16 cellular contexts compared by ENCODE assay signal in the genomic region with DNA sequence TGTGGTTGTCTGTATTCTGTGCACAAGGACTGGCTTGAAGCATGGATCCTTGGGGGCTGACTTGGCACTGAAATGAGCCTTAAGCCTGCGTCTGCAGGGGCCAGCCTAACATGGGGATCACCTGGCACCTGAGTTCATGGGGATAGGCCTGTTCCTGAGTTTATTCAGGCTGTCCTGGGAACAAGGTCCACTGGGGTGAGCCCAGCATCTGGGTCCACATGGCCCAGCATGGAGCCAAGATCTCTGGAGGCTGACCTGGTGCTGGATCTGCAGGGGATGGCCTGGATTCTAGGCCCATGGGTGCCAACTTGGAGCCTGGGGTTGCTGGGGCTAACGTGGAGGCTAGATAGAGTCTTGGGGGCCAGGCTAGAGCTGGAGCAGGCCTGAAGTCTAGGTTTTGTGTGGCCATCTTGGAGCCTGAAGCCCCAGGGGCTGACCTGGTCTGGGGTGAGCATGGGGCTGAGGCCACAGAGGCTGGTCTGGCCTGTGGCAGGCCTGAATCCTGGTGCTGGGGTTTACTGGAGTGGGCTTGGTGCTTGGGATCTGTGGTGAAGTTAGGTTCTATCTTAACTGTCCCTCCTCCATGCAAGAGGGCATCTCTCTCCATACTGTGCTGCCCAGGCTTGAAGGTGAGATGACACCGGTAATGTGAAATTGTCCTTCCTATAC. TPM values are rescaled to one million over a fixed set of nuclear protein-coding genes. Genes with fewer than 3 reads are reported as not detected.
DNase-seq lines count a peak whose midpoint lies in the region; ATAC-seq, FAIRE-seq and TF ChIP-seq lines count a peak whose summit lies in the region.
"Had no signal": no experiment of that assay in that cellular context is flagged by ENCODE, and none has a peak within 500 bp of the region (broad histone marks: within the 10 kb centered on the region; RNA-seq: fewer than 3 reads in every experiment).

No MANE protein-coding gene starts in this region.

- H3K23me2 ChIP-seq in H1 (ENCODE audit: low read depth, low read length), result no peaks in the 10 kb centered on the region

- TF ChIP-seq RAD21 in H1 (IDR thresholded peaks at IDR 0.05 in 1 of 2, conservative IDR thresholded peaks at IDR 0.05 in 1 of 2; ENCODE audit: low read depth in 2 of 2, low read length in 2 of 2) (no peak), HepG2 (CRISPR knock-in tag; IDR thresholded peaks at IDR 0.05) (no peak)

- H3K4me1 ChIP-seq in GM23338 (ENCODE audit: insufficient read depth) (0 out of 2 replicates have a peak, but pooled peaks cover 14% of the 10 kb centered on the region), H1 (replicated peaks in 1 of 4; ENCODE audit: control insufficient read depth in 3 of 4, insufficient read depth in 4 of 4, low read length in 3 of 4) (peaks cover 0 to 8% (median 0%) of the 10 kb centered on the region in 4 experiments; a peak in 2 of 7 replicates), HepG2 (ENCODE audit: insufficient read depth, low read length) (peaks cover 25% of the 10 kb centered on the region), upper lobe of right lung (no peaks in the 10 kb centered on the region), right atrium auricular region (no peaks in the 10 kb centered on the region)
- H3K4me1 ChIP-seq: BLaER1 treated with 17β-estradiol and CSF1 and Interleukin-3, amounts not matched to agents 10 nM and 100 nM had no signal

- no peaks in the 10 kb centered on the region for H3K27me3 ChIP-seq in GM23338 (ENCODE audit: insufficient read depth)
- no peaks in the 10 kb centered on the region for H3K27me3 ChIP-seq in H1 (replicated peaks in 1 of 4; ENCODE audit: control insufficient read depth in 3 of 4, extremely low read depth in 1 of 4, insufficient read depth in 3 of 4, low read length in 3 of 4)
- peaks cover 0 to 1% of the 10 kb centered on the region in 2 experiments; a peak in 1 of 5 replicates for H3K27me3 ChIP-seq in HepG2 (ENCODE audit: control insufficient read depth in 1 of 2, insufficient read depth in 2 of 2, low read length in 2 of 2)
- H3K27me3 ChIP-seq in upper lobe of right lung, result no peaks in the 10 kb centered on the region
- H3K27me3 ChIP-seq in right atrium auricular region, result no peaks in the 10 kb centered on the region
- H3K27me3 ChIP-seq: BLaER1 treated with 17β-estradiol and CSF1 and Interleukin-3, amounts not matched to agents 10 nM and 100 nM had no signal

- H2BK5ac ChIP-seq in H1 (ENCODE audit: low read depth, low read length), result peak overlapping the region; percentile 95; the same call in 1 of the 2 replicates

- H3K36me3 Mint-ChIP-seq in GM23338 (ENCODE audit: low read depth), result peaks cover 46% of the 10 kb centered on the region

- peak overlapping the region; percentile 92 for H3K4ac ChIP-seq in H1 (replicated peaks; ENCODE audit: insufficient read length, low read depth, low read length)

- no peaks in the 10 kb centered on the region for H3K79me2 ChIP-seq in GM23338 (replicated peaks; ENCODE audit: insufficient read depth)
- no peaks in the 10 kb centered on the region for H3K79me2 ChIP-seq in H1 (ENCODE audit: control insufficient read depth in 1 of 2, insufficient read depth in 2 of 2, low read length in 2 of 2)
- H3K79me2 ChIP-seq in HepG2 (ENCODE audit: insufficient read depth, low read length), result no peaks in the 10 kb centered on the region

- peak overlapping the region; percentile 96 for H4K91ac ChIP-seq in H1 (replicated peaks; ENCODE audit: insufficient read length, low read length)

- no peak overlapping the region for H3K56ac ChIP-seq in H1 (replicated peaks; ENCODE audit: insufficient read length, low read depth, low read length)

- H2AFZ ChIP-seq in GM23338, result no peak overlapping the region
- no peak overlapping the region for H2AFZ ChIP-seq in H1 (ENCODE audit: low read length)
- H2AFZ ChIP-seq in HepG2 (ENCODE audit: low read length), result no peak overlapping the region

- H3K4me2 ChIP-seq in GM23338, result peak overlapping the region; percentile 48; the same call in 1 of the 2 replicates
- no peak overlapping the region; a peak in 1 of 4 replicates for H3K4me2 ChIP-seq in H1 (ENCODE audit: insufficient read depth in 1 of 2, low read depth in 2 of 2, low read length in 2 of 2)
- peak overlapping the region; percentile 44 for H3K4me2 ChIP-seq in HepG2 (ENCODE audit: low read depth, low read length)
- H3K4me2 ChIP-seq: BLaER1 treated with 17β-estradiol and CSF1 and Interleukin-3, amounts not matched to agents 10 nM and 100 nM had no signal

- TF ChIP-seq POLR2A in H1 (IDR thresholded peaks at IDR 0.05; ENCODE audit: control extremely low read depth in 1 of 2, low read depth in 2 of 2, low read length in 2 of 2) (no peak), HepG2 (IDR thresholded peaks at IDR 0.05; ENCODE audit: insufficient read depth in 1 of 2, low read depth in 2 of 2, low read length in 2 of 2) (no peak)

- peak overlapping the region; percentile 32 for H4K5ac ChIP-seq in H1 (ENCODE audit: insufficient read length, low read depth, low read length)

- peaks cover 4% of the 10 kb centered on the region for H3K27me3 Mint-ChIP-seq in GM23338 (ENCODE audit: insufficient read depth, low read depth, poor library complexity)
- H3K27me3 Mint-ChIP-seq: CD4-positive, alpha-beta T cell had no signal

- H3K79me1 ChIP-seq in H1 (ENCODE audit: low read depth, low read length), result no peaks in the 10 kb centered on the region

- H4K20me1 ChIP-seq in GM23338 (replicated peaks; ENCODE audit: insufficient read depth), result no peaks in the 10 kb centered on the region
- H4K20me1 ChIP-seq in H1 (replicated peaks in 1 of 2; ENCODE audit: control insufficient read depth in 1 of 2, insufficient read depth in 2 of 2, low read length in 2 of 2), result no peaks in the 10 kb centered on the region
- no peaks in the 10 kb centered on the region for H4K20me1 ChIP-seq in HepG2 (ENCODE audit: insufficient read depth, low read length)
- H4K20me1 ChIP-seq: BLaER1 treated with 17β-estradiol and CSF1 and Interleukin-3, amounts not matched to agents 10 nM and 100 nM had no signal

- H4K8ac ChIP-seq in H1 (ENCODE audit: extremely low read depth, insufficient read depth, low read length), result peak overlapping the region; percentile 59

- no TSS peak for BruUV-seq in HepG2 (replicated peaks; lab: Mats Ljungman, UMichigan)

- intact Hi-C loops in HepG2 (cut with micrococcal nuclease; ENCODE audit: unreplicated experiment) (no loop called here), upper lobe of right lung (cut with DNase I) (no loop called here)

- H3K36me3 ChIP-seq in GM23338 (ENCODE audit: insufficient read depth) (peaks cover 24% of the 10 kb centered on the region), H1 (ENCODE audit: control insufficient read depth in 2 of 4, insufficient read depth in 4 of 4, low read length in 3 of 4) (no peaks in the 10 kb centered on the region), HepG2 (replicated peaks in 1 of 2; ENCODE audit: control insufficient read depth in 1 of 2, insufficient read depth in 2 of 2, low read length in 2 of 2) (no peaks in the 10 kb centered on the region), upper lobe of right lung (no peaks in the 10 kb centered on the region), right atrium auricular region (no peaks in the 10 kb centered on the region)
- H3K36me3 ChIP-seq: BLaER1 treated with 17β-estradiol and CSF1 and Interleukin-3, amounts not matched to agents 10 nM and 100 nM had no signal

- FAIRE-seq in H1 (lab: Jason Lieb, UNC) (peak; percentile 48), HepG2 (lab: Jason Lieb, UNC) (no peak)

- H3K9me2 ChIP-seq in GM23338 (ENCODE audit: insufficient read depth), result peaks cover 3% of the 10 kb centered on the region; the same call in 1 of the 2 replicates

- no peak overlapping the region for H3K4me3 Mint-ChIP-seq in GM23338
- H3K4me3 Mint-ChIP-seq: CD4-positive, alpha-beta T cell had no signal

- H3F3A ChIP-seq in GM23338 (replicated peaks; ENCODE audit: low read depth), result no peaks in the 10 kb centered on the region

- ATAC-seq in GM23338 (no peak; the same call in 2 of the 3 replicates), HepG2 (peak; percentile 82), upper lobe of right lung (peak; percentile 32), HG02759 (IDR thresholded peaks at IDR 0.05; ENCODE audit: unreplicated experiment) (no peak)

- TF ChIP-seq CTCF in GM23338 (conservative IDR thresholded peaks at IDR 0.05; ENCODE audit: low read depth in 2 of 2), result no peak
- no peak for TF ChIP-seq CTCF in H1 (IDR thresholded peaks at IDR 0.05; ENCODE audit: control extremely low read depth in 1 of 3, insufficient read depth in 1 of 3, low read depth in 1 of 3, low read length in 3 of 3)
- no peak for TF ChIP-seq CTCF in HepG2 (CRISPR knock-in tag; IDR thresholded peaks at IDR 0.05)
- no peak for TF ChIP-seq CTCF in upper lobe of right lung (IDR thresholded peaks at IDR 0.05)
- TF ChIP-seq CTCF in right atrium auricular region (IDR thresholded peaks at IDR 0.05), result no peak

- no peak overlapping the region for H3K23ac ChIP-seq in H1 (ENCODE audit: insufficient read length)

- peak overlapping the region; percentile 80 for H3K18ac ChIP-seq in H1 (ENCODE audit: extremely low read depth, low read length)

- CTCF ChIA-PET in H1 (lab: Charles Lee; ENCODE audit: partially characterized antibody) (interaction anchor here (1.2 kb wide), 1 partner anchor 14 kb away, joined by 3 read pairs; no protein-coding TSS in a partner anchor), HepG2 (lab: Yijun Ruan, JAX; ENCODE audit: low intra/inter-chr PET ratio, low total read pairs) (no interaction called here)

- H3K4me1 Mint-ChIP-seq in GM23338, result peaks cover 23% of the 10 kb centered on the region; the same call in 2 of the 3 replicates

- DNase-seq in GM23338 (ENCODE audit: low spot score) (no peak), H1 (ENCODE audit: low read depth in 1 of 2, low spot score in 2 of 2) (no peak), HepG2 (ENCODE audit: low spot score) (no peak), upper lobe of right lung (no peak), right atrium auricular region (ENCODE audit: low spot score) (no peak)
- no peak for DNase-seq in stimulated activated CD8-positive, alpha-beta memory T cell treated with anti-CD3 and anti-CD28 coated beads, Interleukin-4, amount 100 ng/mL, for 48 hours
- DNase-seq: ACHN; Calu3; CD4-positive, alpha-beta T cell; DMS 273 treated with DMSO at 0.1 percent for 48 hours; H7 had no signal

- 85% methylated on average over 3 of the region's 3 CpGs; no CpG with 5 or more reads in 1 of the 2 experiments for WGBS in H1 (ENCODE audit: extremely low coverage in 1 of 2, insufficient coverage in 1 of 2, insufficient read length in 1 of 2, insufficient replicate concordance in 2 of 2, low coverage in 1 of 2, low lambda C conversion rate in 2 of 2, missing lambda C conversion rate in 1 of 2), 2 experiments
- WGBS in HepG2 (ENCODE audit: low lambda C conversion rate), result 47% methylated on average over 1 of the region's 3 CpGs

- H3K9ac ChIP-seq in H1 (replicated peaks in 1 of 4; ENCODE audit: extremely low read depth in 1 of 4, low read depth in 3 of 4, low read length in 3 of 4) (no peak overlapping the region), HepG2 (ENCODE audit: insufficient read depth, low read depth, low read length) (no peak overlapping the region)
- H3K9ac ChIP-seq: BLaER1 treated with 17β-estradiol and CSF1 and Interleukin-3, amounts not matched to agents 10 nM and 100 nM had no signal

- H2AK5ac ChIP-seq in H1 (ENCODE audit: low read depth, low read length), result no peak overlapping the region; the same call in 1 of the 2 replicates

- in situ Hi-C loops in HepG2 (cut with HindIII; ENCODE audit: extremely low pct_ligation_motif_present, low pct_unique_long_range_greater_than_20kb), result no loop called here

- peak overlapping the region; percentile 91 for H2BK120ac ChIP-seq in H1 (replicated peaks; ENCODE audit: low read depth, low read length)

- H2BK12ac ChIP-seq in H1 (ENCODE audit: low read depth, low read length), result peak overlapping the region; percentile 40; the same call in 1 of the 2 replicates

- peaks cover 54% of the 10 kb centered on the region for H3K9me3 Mint-ChIP-seq in GM23338

- no peak overlapping the region for H3K4me3 ChIP-seq in GM23338
- no peak overlapping the region for H3K4me3 ChIP-seq in H1 (ENCODE audit: extremely low read depth in 1 of 4, insufficient read depth in 2 of 4, low read depth in 3 of 4, low read length in 4 of 4)
- H3K4me3 ChIP-seq in HepG2 (replicated peaks in 1 of 3; ENCODE audit: insufficient read depth in 1 of 3, low read depth in 2 of 3, low read length in 3 of 3), result peak overlapping the region in 1 of 3 experiments; percentile 3; a peak in 1 of 6 replicates
- H3K4me3 ChIP-seq in upper lobe of right lung, result no peak overlapping the region
- no peak overlapping the region for H3K4me3 ChIP-seq in right atrium auricular region
- H3K4me3 ChIP-seq: BLaER1 treated with 17β-estradiol and CSF1 and Interleukin-3, amounts not matched to agents 10 nM and 100 nM had no signal

- H2BK15ac ChIP-seq in H1 (ENCODE audit: low read length), result 0 out of 2 replicates have a peak overlapping the region, but pooled peaks have one; percentile 1

- no peak overlapping the region for H3K14ac ChIP-seq in H1 (ENCODE audit: insufficient read length)

- POLR2A ChIA-PET in H1 (lab: Charles Lee; ENCODE audit: partially characterized antibody), result interaction anchor here (0.6 to 0.8 kb wide), 2 partner anchors 15 to 16 kb away, joined by 3 read pairs; no protein-coding TSS in a partner anchor
- POLR2A ChIA-PET in HepG2 (lab: Yijun Ruan, JAX), result interaction anchor here (1.0 kb wide), 1 partner anchor 34 kb away, joined by 4 read pairs; no protein-coding TSS in a partner anchor

- H3K9me3 ChIP-seq in H1 (ENCODE audit: insufficient read depth in 2 of 2, low read depth in 1 of 2, low read length in 1 of 2) (peaks cover 13 to 24% of the 10 kb centered on the region in 2 experiments), HepG2 (ENCODE audit: low read length) (peaks cover 8% of the 10 kb centered on the region; the same call in 1 of the 2 replicates), upper lobe of right lung (no peaks in the 10 kb centered on the region), right atrium auricular region (peaks cover 0 to 13% of the 10 kb centered on the region in 2 donors)

- H2BK20ac ChIP-seq in H1 (ENCODE audit: low read length), result peak overlapping the region; percentile 94

- 0 out of 2 replicates have a peak overlapping the region, but pooled peaks have one; percentile 22 for H3K27ac ChIP-seq in GM23338 (ENCODE audit: low read depth)
- 0 out of 2 replicates have a peak overlapping the region, but pooled peaks have one; percentile 11 for H3K27ac ChIP-seq in H1 (ENCODE audit: low read depth, low read length)
- H3K27ac ChIP-seq in HepG2 (ENCODE audit: extremely low read length, insufficient read depth, low read length), result no peak overlapping the region
- H3K27ac ChIP-seq in upper lobe of right lung, result no peak overlapping the region
- no peak overlapping the region for H3K27ac ChIP-seq in right atrium auricular region
- H3K27ac ChIP-seq: BLaER1 treated with 17β-estradiol and CSF1 and Interleukin-3, amounts not matched to agents 10 nM and 100 nM had no signal

- TF ChIP-seq EP300 in H1 (IDR thresholded peaks at IDR 0.05; ENCODE audit: borderline replicate concordance in 1 of 2, low read depth in 2 of 2, low read length in 2 of 2) (no peak), HepG2 (IDR thresholded peaks at IDR 0.05; ENCODE audit: low read depth in 2 of 2, low read length in 2 of 2) (no peak), HepG2 (CRISPR knock-in tag; IDR thresholded peaks at IDR 0.05; ENCODE audit: borderline replicate concordance) (no peak)

- H3K27ac Mint-ChIP-seq in GM23338, result no peak overlapping the region; the same call in 1 of the 2 replicates
- H3K27ac Mint-ChIP-seq: CD4-positive, alpha-beta T cell had no signal

RNA-seq across cellular contexts. Expression of gene KLKB1, which starts 0.7 kb away (rescaled TPM):
- 10.9 and 22.7 TPM in 2 replicates for total RNA-seq in GM23338 (2014; rRNA removed; shearing (Covaris generic))
- polyA plus RNA-seq in GM23338 (2016; fragmentation: Nextera tagmentation; extraction: Ambion mirVana) (6.2 and 8.6 TPM in 2 replicates), H1 (2011; rRNA removed) (7.5 and 12.0 TPM in 2 replicates), HepG2 (2011; rRNA removed) (0.26 and 0.67 TPM in 2 replicates)
- total RNA-seq in H1 (2021; fragmentation: NEBNext Ultra II Directional; extraction: Animal tissue kit (Norgen Biotek cat#: 25700)), result 20.1 and 20.9 TPM in 2 replicates
- polyA plus RNA-seq in H1 (2011; cell fraction: cytosol; rRNA removed), result 13.2 TPM
- polyA plus RNA-seq in H1 (2011; cell fraction: nucleus; rRNA removed), result 9.8 TPM
- 21.0 to 30.7 TPM (median 21.7 TPM) in 4 replicates for polyA plus RNA-seq in H1 (2012, experiment 1 of 2)
- polyA plus RNA-seq in H1 (2012, experiment 2 of 2), result 2.5 TPM
- polyA plus RNA-seq in H1 (2013, experiment 1 of 2), result 16.9 TPM
- polyA plus RNA-seq in H1 (2013, experiment 2 of 2), result 15.6 TPM
- 11.2 and 18.7 TPM in 2 replicates for polyA minus RNA-seq in H1 (2011; rRNA and poly(A)+ RNA removed)
- 7.1 TPM for polyA minus RNA-seq in H1 (2011; cell fraction: cytosol; rRNA and poly(A)+ RNA removed)
- polyA minus RNA-seq in H1 (2011; cell fraction: nucleus; rRNA and poly(A)+ RNA removed), result 5.7 TPM
- total RNA-seq in HepG2 (2016; rRNA removed; fragmentation: Illumina TruSeq; extraction: Trizol) (0.49 and 0.59 TPM in 2 replicates), upper lobe of right lung (1.5 TPM), right atrium auricular region (1 to 10 TPM in 1 of 2 donors, under 1 TPM in 1; 0.75 to 1.9 TPM)
- not detected in 2 replicates for total RNA-seq in HepG2 (2016; cell fraction: cytosol; rRNA removed; fragmentation: Illumina TruSeq; extraction: Trizol; ENCODE audit: low read depth)
- total RNA-seq in HepG2 (2016; cell fraction: insoluble cytoplasmic fraction; rRNA removed; fragmentation: Illumina TruSeq; extraction: Trizol), result 0.32 TPM in 1 of 2 replicates, not detected in the other
- total RNA-seq in HepG2 (2016; cell fraction: membrane; rRNA removed; fragmentation: Illumina TruSeq; extraction: Trizol), result 0.19 and 0.21 TPM in 2 replicates
- total RNA-seq in HepG2 (2016; cell fraction: nucleus; rRNA removed; fragmentation: Illumina TruSeq; extraction: Trizol), result 0.28 and 1.6 TPM in 2 replicates
- polyA plus RNA-seq in HepG2 (2011; cell fraction: cytosol; rRNA removed), result 0.17 and 0.38 TPM in 2 replicates
- polyA plus RNA-seq in HepG2 (2011; cell fraction: nucleus; rRNA removed), result 0.35 and 0.50 TPM in 2 replicates
- 1.7 and 2.7 TPM in 2 replicates for polyA plus RNA-seq in HepG2 (2012)
- polyA plus RNA-seq in HepG2 (2016; cell fraction: cytosol; fragmentation: Illumina TruSeq; extraction: Trizol; ENCODE audit: low read depth), result 0.08 TPM in 1 of 2 replicates, not detected in the other
- polyA plus RNA-seq in HepG2 (2016; cell fraction: insoluble cytoplasmic fraction; fragmentation: Illumina TruSeq; extraction: Trizol; ENCODE audit: low read depth), result 0.22 and 0.24 TPM in 2 replicates
- polyA plus RNA-seq in HepG2 (2016; cell fraction: membrane; fragmentation: Illumina TruSeq; extraction: Trizol; ENCODE audit: low read depth), result 0.14 and 0.16 TPM in 2 replicates
- polyA plus RNA-seq in HepG2 (2016; cell fraction: nucleus; fragmentation: Illumina TruSeq; extraction: Trizol; ENCODE audit: insufficient read depth, low read depth), result 1.4 and 1.5 TPM in 2 replicates
- polyA minus RNA-seq in HepG2 (2011; rRNA and poly(A)+ RNA removed; ENCODE audit: low replicate concordance), result 0.56 TPM in 1 of 2 replicates, not detected in the other
- polyA minus RNA-seq in HepG2 (2011; cell fraction: cytosol; rRNA and poly(A)+ RNA removed), result 0.69 TPM in 1 of 2 replicates, not detected in the other
- 0.25 TPM in 1 of 2 replicates, not detected in the other for polyA minus RNA-seq in HepG2 (2011; cell fraction: nucleus; rRNA and poly(A)+ RNA removed)
- total RNA-seq: A172, Daoy, HT1080 had no signal

RNA-seq across cellular contexts. Expression of gene CYP4V2, which starts 35.3 kb away (rescaled TPM):
- 3.1 and 3.4 TPM in 2 replicates for total RNA-seq in GM23338 (2014; rRNA removed; shearing (Covaris generic))
- polyA plus RNA-seq in GM23338 (2016; fragmentation: Nextera tagmentation; extraction: Ambion mirVana), result 1.4 and 1.5 TPM in 2 replicates
- 1.0 and 1.4 TPM in 2 replicates for total RNA-seq in H1 (2021; fragmentation: NEBNext Ultra II Directional; extraction: Animal tissue kit (Norgen Biotek cat#: 25700))
- 0.65 and 0.82 TPM in 2 replicates for polyA plus RNA-seq in H1 (2011; rRNA removed)
- 1.5 TPM for polyA plus RNA-seq in H1 (2011; cell fraction: cytosol; rRNA removed)
- 1.1 TPM for polyA plus RNA-seq in H1 (2011; cell fraction: nucleus; rRNA removed)
- 0.52 to 0.94 TPM (median 0.69 TPM) in 4 replicates for polyA plus RNA-seq in H1 (2012, experiment 1 of 2)
- polyA plus RNA-seq in H1 (2012, experiment 2 of 2), result not detected
- polyA plus RNA-seq in H1 (2013, experiment 1 of 2), result 0.81 TPM
- polyA plus RNA-seq in H1 (2013, experiment 2 of 2), result 0.59 TPM
- polyA minus RNA-seq in H1 (2011; rRNA and poly(A)+ RNA removed), result 0.37 and 0.79 TPM in 2 replicates
- polyA minus RNA-seq in H1 (2011; cell fraction: cytosol; rRNA and poly(A)+ RNA removed), result 1.1 TPM
- 1.9 TPM for polyA minus RNA-seq in H1 (2011; cell fraction: nucleus; rRNA and poly(A)+ RNA removed)
- total RNA-seq in HepG2 (2016; rRNA removed; fragmentation: Illumina TruSeq; extraction: Trizol), result 2.1 and 7.2 TPM in 2 replicates
- 1.5 and 2.2 TPM in 2 replicates for total RNA-seq in HepG2 (2016; cell fraction: cytosol; rRNA removed; fragmentation: Illumina TruSeq; extraction: Trizol; ENCODE audit: low read depth)
- total RNA-seq in HepG2 (2016; cell fraction: insoluble cytoplasmic fraction; rRNA removed; fragmentation: Illumina TruSeq; extraction: Trizol), result 3.0 and 6.9 TPM in 2 replicates
- total RNA-seq in HepG2 (2016; cell fraction: membrane; rRNA removed; fragmentation: Illumina TruSeq; extraction: Trizol), result 2.9 and 3.1 TPM in 2 replicates
- 14.3 and 14.6 TPM in 2 replicates for total RNA-seq in HepG2 (2016; cell fraction: nucleus; rRNA removed; fragmentation: Illumina TruSeq; extraction: Trizol)
- 4.7 and 6.2 TPM in 2 replicates for polyA plus RNA-seq in HepG2 (2011; rRNA removed)
- polyA plus RNA-seq in HepG2 (2011; cell fraction: cytosol; rRNA removed), result 2.1 and 3.2 TPM in 2 replicates
- 16.5 and 24.0 TPM in 2 replicates for polyA plus RNA-seq in HepG2 (2011; cell fraction: nucleus; rRNA removed)
- polyA plus RNA-seq in HepG2 (2012), result 6.6 and 6.7 TPM in 2 replicates
- polyA plus RNA-seq in HepG2 (2016; cell fraction: cytosol; fragmentation: Illumina TruSeq; extraction: Trizol; ENCODE audit: low read depth), result 1.9 and 2.1 TPM in 2 replicates
- 2.6 and 2.9 TPM in 2 replicates for polyA plus RNA-seq in HepG2 (2016; cell fraction: insoluble cytoplasmic fraction; fragmentation: Illumina TruSeq; extraction: Trizol; ENCODE audit: low read depth)
- polyA plus RNA-seq in HepG2 (2016; cell fraction: membrane; fragmentation: Illumina TruSeq; extraction: Trizol; ENCODE audit: low read depth), result 2.3 and 2.6 TPM in 2 replicates
- polyA plus RNA-seq in HepG2 (2016; cell fraction: nucleus; fragmentation: Illumina TruSeq; extraction: Trizol; ENCODE audit: insufficient read depth, low read depth), result 40.3 and 41.1 TPM in 2 replicates
- 0.82 and 1.7 TPM in 2 replicates for polyA minus RNA-seq in HepG2 (2011; rRNA and poly(A)+ RNA removed; ENCODE audit: low replicate concordance)
- polyA minus RNA-seq in HepG2 (2011; cell fraction: cytosol; rRNA and poly(A)+ RNA removed), result 1.6 and 2.0 TPM in 2 replicates
- 9.9 and 14.3 TPM in 2 replicates for polyA minus RNA-seq in HepG2 (2011; cell fraction: nucleus; rRNA and poly(A)+ RNA removed)
- total RNA-seq in upper lobe of right lung, result 35.4 TPM
- total RNA-seq in right atrium auricular region, result 10 to 100 TPM; 18.9 to 37.7 TPM

RNA-seq across cellular contexts. Expression of gene F11, which starts 39.3 kb away (rescaled TPM):
- total RNA-seq in GM23338 (2014; rRNA removed; shearing (Covaris generic)), result 1.5 and 2.1 TPM in 2 replicates
- polyA plus RNA-seq in GM23338 (2016; fragmentation: Nextera tagmentation; extraction: Ambion mirVana) (0.74 TPM in 1 of 2 replicates, not detected in the other), H1 (2011; rRNA removed) (0.27 and 0.55 TPM in 2 replicates), HepG2 (2011; rRNA removed) (35.1 and 48.7 TPM in 2 replicates)
- total RNA-seq in H1 (2021; fragmentation: NEBNext Ultra II Directional; extraction: Animal tissue kit (Norgen Biotek cat#: 25700)), result 0.54 and 0.99 TPM in 2 replicates
- polyA plus RNA-seq in H1 (2011; cell fraction: cytosol; rRNA removed), result 0.58 TPM
- 1.1 TPM for polyA plus RNA-seq in H1 (2011; cell fraction: nucleus; rRNA removed)
- 0.25 to 0.98 TPM (median 0.59 TPM) in 4 replicates for polyA plus RNA-seq in H1 (2012, experiment 1 of 2)
- polyA plus RNA-seq in H1 (2012, experiment 2 of 2), result not detected
- polyA plus RNA-seq in H1 (2013, experiment 1 of 2), result 0.95 TPM
- 0.94 TPM for polyA plus RNA-seq in H1 (2013, experiment 2 of 2)
- polyA minus RNA-seq in H1 (2011; rRNA and poly(A)+ RNA removed), result 0.63 and 0.91 TPM in 2 replicates
- not detected for polyA minus RNA-seq in H1 (2011; cell fraction: cytosol; rRNA and poly(A)+ RNA removed)
- 0.80 TPM for polyA minus RNA-seq in H1 (2011; cell fraction: nucleus; rRNA and poly(A)+ RNA removed)
- total RNA-seq in HepG2 (2016; rRNA removed; fragmentation: Illumina TruSeq; extraction: Trizol) (27.6 and 58.0 TPM in 2 replicates), upper lobe of right lung (24.7 TPM), right atrium auricular region (not detected)
- total RNA-seq in HepG2 (2016; cell fraction: cytosol; rRNA removed; fragmentation: Illumina TruSeq; extraction: Trizol; ENCODE audit: low read depth), result 7.0 and 7.4 TPM in 2 replicates
- total RNA-seq in HepG2 (2016; cell fraction: insoluble cytoplasmic fraction; rRNA removed; fragmentation: Illumina TruSeq; extraction: Trizol), result 25.4 and 56.7 TPM in 2 replicates
- 11.6 and 12.3 TPM in 2 replicates for total RNA-seq in HepG2 (2016; cell fraction: membrane; rRNA removed; fragmentation: Illumina TruSeq; extraction: Trizol)
- total RNA-seq in HepG2 (2016; cell fraction: nucleus; rRNA removed; fragmentation: Illumina TruSeq; extraction: Trizol), result 72.8 and 74.4 TPM in 2 replicates
- polyA plus RNA-seq in HepG2 (2011; cell fraction: cytosol; rRNA removed), result 18.9 and 37.4 TPM in 2 replicates
- polyA plus RNA-seq in HepG2 (2011; cell fraction: nucleus; rRNA removed), result 73.5 and 117 TPM in 2 replicates
- 46.7 and 65.0 TPM in 2 replicates for polyA plus RNA-seq in HepG2 (2012)
- 4.0 and 4.8 TPM in 2 replicates for polyA plus RNA-seq in HepG2 (2016; cell fraction: cytosol; fragmentation: Illumina TruSeq; extraction: Trizol; ENCODE audit: low read depth)
- polyA plus RNA-seq in HepG2 (2016; cell fraction: insoluble cytoplasmic fraction; fragmentation: Illumina TruSeq; extraction: Trizol; ENCODE audit: low read depth), result 21.2 and 23.4 TPM in 2 replicates
- polyA plus RNA-seq in HepG2 (2016; cell fraction: membrane; fragmentation: Illumina TruSeq; extraction: Trizol; ENCODE audit: low read depth), result 6.0 and 7.5 TPM in 2 replicates
- polyA plus RNA-seq in HepG2 (2016; cell fraction: nucleus; fragmentation: Illumina TruSeq; extraction: Trizol; ENCODE audit: insufficient read depth, low read depth), result 107 and 113 TPM in 2 replicates
- 18.4 TPM in 1 of 2 replicates, not detected in the other for polyA minus RNA-seq in HepG2 (2011; rRNA and poly(A)+ RNA removed; ENCODE audit: low replicate concordance)
- 13.9 and 27.5 TPM in 2 replicates for polyA minus RNA-seq in HepG2 (2011; cell fraction: cytosol; rRNA and poly(A)+ RNA removed)
- polyA minus RNA-seq in HepG2 (2011; cell fraction: nucleus; rRNA and poly(A)+ RNA removed), result 74.5 and 137 TPM in 2 replicates
- total RNA-seq: A172; CD4-positive, alpha-beta T cell; Daoy; HT1080 had no signal

Comparison
In these comparisons a context has a peak if more than half of its experiments do, and no peak if none do; other contexts are left out.
1. ATAC-seq: peak in HepG2 (single experiment) and upper lobe of right lung (single experiment); none in GM23338 (single experiment) and HG02759 (single experiment).
2. H3K27ac ChIP-seq: peak in GM23338 (single experiment) and H1 (single experiment); none in HepG2 (single experiment), upper lobe of right lung (single experiment) and right atrium auricular region (0 of 2).
3. H3K4me2 ChIP-seq: peak in GM23338 (single experiment) and HepG2 (single experiment); none in H1 (0 of 2).